In genomic region chr5:139968547-139969261, GRCh38 we compare ENCODE assay signal across 8 cellular contexts.
DNase-seq lines count a peak whose midpoint lies in the region; ATAC-seq, FAIRE-seq and TF ChIP-seq lines count a peak whose summit lies in the region.

No MANE protein-coding gene starts in this region.

- H3K4me1 Mint-ChIP-seq in activated naive CD8-positive, alpha-beta T cell treated with anti-CD3 and anti-CD28 coated beads, Interleukin-2, amount 50 U/mL, for 24 hours, result no peaks in the 10 kb centered on the region

- H3K9me2 ChIP-seq in SU-DHL-6 (replicated peaks; ENCODE audit: insufficient read depth, low read length), result no peaks in the 10 kb centered on the region

- no peaks in the 10 kb centered on the region for H3K36me3 Mint-ChIP-seq in activated naive CD8-positive, alpha-beta T cell treated with anti-CD3 and anti-CD28 coated beads, Interleukin-2, amount 50 U/mL, for 24 hours (ENCODE audit: low read depth)

- ATAC-seq in HG02642 (IDR thresholded peaks at IDR 0.05; ENCODE audit: poor library complexity, unreplicated experiment) (peak; percentile 97), aorta (ENCODE audit: low FRiP score) (peak; percentile 93)
- peak; percentile 97 for ATAC-seq in activated naive CD8-positive, alpha-beta T cell treated with anti-CD3 and anti-CD28 coated beads, Interleukin-2, amount 50 U/mL, for 24 hours

- H3K27ac Mint-ChIP-seq in activated naive CD8-positive, alpha-beta T cell treated with anti-CD3 and anti-CD28 coated beads, Interleukin-2, amount 50 U/mL, for 24 hours, result no peak overlapping the region

- H3K27me3 Mint-ChIP-seq in activated naive CD8-positive, alpha-beta T cell treated with anti-CD3 and anti-CD28 coated beads, Interleukin-2, amount 50 U/mL, for 24 hours, result peaks cover 12% of the 10 kb centered on the region

- no peaks in the 10 kb centered on the region for H3K36me3 ChIP-seq in SU-DHL-6 (ENCODE audit: low read length)
- no peaks in the 10 kb centered on the region for H3K36me3 ChIP-seq in aorta (ENCODE audit: control insufficient read depth in 1 of 2, insufficient read depth in 2 of 2, low read length in 1 of 2)

- H3K27me3 ChIP-seq in SU-DHL-6 (ENCODE audit: low read length) (no peaks in the 10 kb centered on the region), aorta (ENCODE audit: control insufficient read depth in 1 of 2, insufficient read depth in 2 of 2, low read length in 1 of 2) (no peaks in the 10 kb centered on the region)

- H3K9me3 ChIP-seq in SU-DHL-6 (ENCODE audit: insufficient read depth, low read length), result no peaks in the 10 kb centered on the region
- H3K9me3 ChIP-seq in aorta (ENCODE audit: control insufficient read depth, low read length), result no peaks in the 10 kb centered on the region

- TF ChIP-seq POLR2A in GM12892 (IDR thresholded peaks at IDR 0.05; ENCODE audit: low read depth, low read length), result no peak

- no peak overlapping the region for H3K4me3 ChIP-seq in SU-DHL-6 (ENCODE audit: insufficient read depth, low read length, poor library complexity, severe bottlenecking)
- H3K4me3 ChIP-seq in aorta (ENCODE audit: low read length in 2 of 2), result no peak overlapping the region

- H3K27ac ChIP-seq in SU-DHL-6 (ENCODE audit: low read depth, low read length) (no peak overlapping the region), aorta (ENCODE audit: low read depth in 1 of 2, low read length in 2 of 2) (no peak overlapping the region)

- H3K79me2 ChIP-seq in SU-DHL-6 (ENCODE audit: insufficient read depth, low read length), result no peaks in the 10 kb centered on the region

- intact Hi-C loops in cardiac septum (cut with DNase I) (loop anchor here (1.0 to 5.0 kb wide), 3 partner anchors 86 to 181 kb away; no protein-coding TSS in a partner anchor), aorta (cut with DNase I) (loop anchor here (1.0 to 5.0 kb wide), 3 partner anchors 106 to 182 kb away; no protein-coding TSS in a partner anchor)

- H3K4me3 Mint-ChIP-seq in activated naive CD8-positive, alpha-beta T cell treated with anti-CD3 and anti-CD28 coated beads, Interleukin-2, amount 50 U/mL, for 24 hours, result no peak overlapping the region

- WGBS in aorta, 2 donors, result 18 to 21% methylated on average over 23 of the region's 23 CpGs

- H3K4me1 ChIP-seq in aorta (ENCODE audit: control insufficient read depth in 1 of 2, insufficient read depth in 2 of 2, low read length in 2 of 2), result peaks cover 0 to 1% of the 10 kb centered on the region in 2 donors

- H3K4me2 ChIP-seq in SU-DHL-6 (ENCODE audit: low read depth, low read length, poor library complexity, severe bottlenecking), result no peak overlapping the region

- TF ChIP-seq CTCF in SU-DHL-6 (IDR thresholded peaks at IDR 0.05; ENCODE audit: insufficient read depth, low read length, poor library complexity, severe bottlenecking), result peak; percentile 99

- peak; percentile 99 for FAIRE-seq in GM12892 (lab: Jason Lieb, UNC)

- no peaks in the 10 kb centered on the region for H3K9me3 Mint-ChIP-seq in activated naive CD8-positive, alpha-beta T cell treated with anti-CD3 and anti-CD28 coated beads, Interleukin-2, amount 50 U/mL, for 24 hours

- H4K20me1 ChIP-seq in SU-DHL-6 (ENCODE audit: low read depth, low read length), result no peaks in the 10 kb centered on the region

- DNase-seq in GM12892 (ENCODE audit: insufficient read length) (peak; percentile 84), NCI-H1105 treated with DMSO at 0.1 percent for 48 hours (lab: John Stamatoyannopoulos, UW) (peak; percentile 62), cardiac septum (ENCODE audit: low spot score) (peak; percentile 93), putamen (ENCODE audit: low spot score) (peak; percentile 80), aorta (peak; percentile 82 to 95)
- DNase-seq in activated naive CD8-positive, alpha-beta T cell treated with anti-CD3 and anti-CD28 coated beads, Interleukin-2, amount 50 U/mL, for 24 hours, result peak; percentile 93

- no peak overlapping the region for H2AFZ ChIP-seq in SU-DHL-6 (ENCODE audit: low read depth, low read length, severe bottlenecking)

- H3F3A ChIP-seq in SU-DHL-6 (ENCODE audit: insufficient read depth), result no peaks in the 10 kb centered on the region

- H3K9ac ChIP-seq in SU-DHL-6 (ENCODE audit: low read length), result no peak overlapping the region
